In the genomic region with DNA sequence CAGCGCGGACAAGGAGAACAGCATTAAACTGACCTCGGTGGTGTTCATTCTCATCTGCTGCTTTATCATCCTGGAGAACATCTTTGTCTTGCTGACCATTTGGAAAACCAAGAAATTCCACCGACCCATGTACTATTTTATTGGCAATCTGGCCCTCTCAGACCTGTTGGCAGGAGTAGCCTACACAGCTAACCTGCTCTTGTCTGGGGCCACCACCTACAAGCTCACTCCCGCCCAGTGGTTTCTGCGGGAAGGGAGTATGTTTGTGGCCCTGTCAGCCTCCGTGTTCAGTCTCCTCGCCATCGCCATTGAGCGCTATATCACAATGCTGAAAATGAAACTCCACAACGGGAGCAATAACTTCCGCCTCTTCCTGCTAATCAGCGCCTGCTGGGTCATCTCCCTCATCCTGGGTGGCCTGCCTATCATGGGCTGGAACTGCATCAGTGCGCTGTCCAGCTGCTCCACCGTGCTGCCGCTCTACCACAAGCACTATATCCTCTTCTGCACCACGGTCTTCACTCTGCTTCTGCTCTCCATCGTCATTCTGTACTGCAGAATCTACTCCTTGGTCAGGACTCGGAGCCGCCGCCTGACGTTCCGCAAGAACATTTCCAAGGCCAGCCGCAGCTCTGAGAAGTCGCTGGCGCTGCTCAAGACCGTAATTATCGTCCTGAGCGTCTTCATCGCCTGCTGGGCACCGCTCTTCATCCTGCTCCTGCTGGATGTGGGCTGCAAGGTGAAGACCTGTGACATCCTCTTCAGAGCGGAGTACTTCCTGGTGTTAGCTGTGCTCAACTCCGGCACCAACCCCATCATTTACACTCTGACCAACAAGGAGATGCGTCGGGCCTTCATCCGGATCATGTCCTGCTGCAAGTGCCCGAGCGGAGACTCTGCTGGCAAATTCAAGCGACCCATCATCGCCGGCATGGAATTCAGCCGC, we compare ENCODE assay signal across 1 cellular context.
TF ChIP-seq lines count a peak whose summit lies in the region.

No MANE protein-coding gene starts in this region.

TF ChIP-seq in liver, 16 proteins besides CTCF, POLR2A, EP300 and RAD21 (continued from another document):
- TF ChIP-seq, protein P1, sequence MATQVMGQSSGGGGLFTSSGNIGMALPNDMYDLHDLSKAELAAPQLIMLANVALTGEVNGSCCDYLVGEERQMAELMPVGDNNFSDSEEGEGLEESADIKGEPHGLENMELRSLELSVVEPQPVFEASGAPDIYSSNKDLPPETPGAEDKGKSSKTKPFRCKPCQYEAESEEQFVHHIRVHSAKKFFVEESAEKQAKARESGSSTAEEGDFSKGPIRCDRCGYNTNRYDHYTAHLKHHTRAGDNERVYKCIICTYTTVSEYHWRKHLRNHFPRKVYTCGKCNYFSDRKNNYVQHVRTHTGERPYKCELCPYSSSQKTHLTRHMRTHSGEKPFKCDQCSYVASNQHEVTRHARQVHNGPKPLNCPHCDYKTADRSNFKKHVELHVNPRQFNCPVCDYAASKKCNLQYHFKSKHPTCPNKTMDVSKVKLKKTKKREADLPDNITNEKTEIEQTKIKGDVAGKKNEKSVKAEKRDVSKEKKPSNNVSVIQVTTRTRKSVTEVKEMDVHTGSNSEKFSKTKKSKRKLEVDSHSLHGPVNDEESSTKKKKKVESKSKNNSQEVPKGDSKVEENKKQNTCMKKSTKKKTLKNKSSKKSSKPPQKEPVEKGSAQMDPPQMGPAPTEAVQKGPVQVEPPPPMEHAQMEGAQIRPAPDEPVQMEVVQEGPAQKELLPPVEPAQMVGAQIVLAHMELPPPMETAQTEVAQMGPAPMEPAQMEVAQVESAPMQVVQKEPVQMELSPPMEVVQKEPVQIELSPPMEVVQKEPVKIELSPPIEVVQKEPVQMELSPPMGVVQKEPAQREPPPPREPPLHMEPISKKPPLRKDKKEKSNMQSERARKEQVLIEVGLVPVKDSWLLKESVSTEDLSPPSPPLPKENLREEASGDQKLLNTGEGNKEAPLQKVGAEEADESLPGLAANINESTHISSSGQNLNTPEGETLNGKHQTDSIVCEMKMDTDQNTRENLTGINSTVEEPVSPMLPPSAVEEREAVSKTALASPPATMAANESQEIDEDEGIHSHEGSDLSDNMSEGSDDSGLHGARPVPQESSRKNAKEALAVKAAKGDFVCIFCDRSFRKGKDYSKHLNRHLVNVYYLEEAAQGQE (IDR thresholded peaks at IDR 0.05), result no peak
- TF ChIP-seq FOXA1 (IDR thresholded peaks at IDR 0.05), result no peak
- TF ChIP-seq, protein P2, sequence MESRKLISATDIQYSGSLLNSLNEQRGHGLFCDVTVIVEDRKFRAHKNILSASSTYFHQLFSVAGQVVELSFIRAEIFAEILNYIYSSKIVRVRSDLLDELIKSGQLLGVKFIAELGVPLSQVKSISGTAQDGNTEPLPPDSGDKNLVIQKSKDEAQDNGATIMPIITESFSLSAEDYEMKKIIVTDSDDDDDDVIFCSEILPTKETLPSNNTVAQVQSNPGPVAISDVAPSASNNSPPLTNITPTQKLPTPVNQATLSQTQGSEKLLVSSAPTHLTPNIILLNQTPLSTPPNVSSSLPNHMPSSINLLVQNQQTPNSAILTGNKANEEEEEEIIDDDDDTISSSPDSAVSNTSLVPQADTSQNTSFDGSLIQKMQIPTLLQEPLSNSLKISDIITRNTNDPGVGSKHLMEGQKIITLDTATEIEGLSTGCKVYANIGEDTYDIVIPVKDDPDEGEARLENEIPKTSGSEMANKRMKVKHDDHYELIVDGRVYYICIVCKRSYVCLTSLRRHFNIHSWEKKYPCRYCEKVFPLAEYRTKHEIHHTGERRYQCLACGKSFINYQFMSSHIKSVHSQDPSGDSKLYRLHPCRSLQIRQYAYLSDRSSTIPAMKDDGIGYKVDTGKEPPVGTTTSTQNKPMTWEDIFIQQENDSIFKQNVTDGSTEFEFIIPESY (IDR thresholded peaks at IDR 0.05), result no peak
TF ChIP-seq in liver: peak in this region for 0.
